Comparison of ENCODE assay signal across 9 cellular contexts in genomic region chr4:38669233-38669632, GRCh38. TPM values are rescaled to one million over a fixed set of nuclear protein-coding genes. Genes with fewer than 3 reads are reported as not detected.
DNase-seq lines count a peak whose midpoint lies in the region; ATAC-seq and TF ChIP-seq lines count a peak whose summit lies in the region.
"Had no signal": no experiment of that assay in that cellular context is flagged by ENCODE, and none has a peak within 500 bp of the region (broad histone marks: within the 10 kb centered on the region; RNA-seq: fewer than 3 reads in every experiment).

No MANE protein-coding gene starts in this region.

- H3K9ac ChIP-seq in mammary epithelial cell (ENCODE audit: insufficient read depth, low read length), result no peak overlapping the region
- H3K9ac ChIP-seq in muscle layer of colon (ENCODE audit: low read length), result peak overlapping the region; percentile 5

- H3K4me3 ChIP-seq in breast epithelium (no peak overlapping the region), mammary epithelial cell (replicated peaks in 1 of 3; ENCODE audit: insufficient read depth in 1 of 3, low read depth in 2 of 3, low read length in 3 of 3) (no peak overlapping the region), muscle layer of colon (ENCODE audit: low read depth in 1 of 2, low read length in 2 of 2) (no peak overlapping the region)

- ATAC-seq in HG02571 (IDR thresholded peaks at IDR 0.05; ENCODE audit: unreplicated experiment), result no peak

- H2AFZ ChIP-seq in mammary epithelial cell (ENCODE audit: low read depth, low read length), result no peak overlapping the region

- TF ChIP-seq CTCF in breast epithelium (IDR thresholded peaks at IDR 0.05) (no peak), mammary epithelial cell (conservative IDR thresholded peaks at IDR 0.05 in 1 of 2, IDR thresholded peaks at IDR 0.05 in 1 of 2; ENCODE audit: extremely low read depth in 1 of 2, insufficient read depth in 1 of 2, low read depth in 1 of 2, low read length in 2 of 2) (no peak), type B pancreatic cell (conservative IDR thresholded peaks at IDR 0.05) (no peak)

- dilution Hi-C loops in mammary epithelial cell (cut with HindIII; ENCODE audit: low sequenced_read_pairs), result loop anchor here (5.0 to 10.0 kb wide), 2 partner anchors 104 to 352 kb away; no protein-coding TSS in a partner anchor

- in situ Hi-C loops in mammary epithelial cell (cut with MboI; ENCODE audit: low sequenced_read_pairs in 2 of 2), result loop anchor here in 1 of 2 donors (5.0 kb wide), 1 partner anchor 482 kb away; no protein-coding TSS in a partner anchor

- DNase-seq in breast epithelium (ENCODE audit: low spot score in 2 of 2) (no peak), mammary epithelial cell (no peak), type B pancreatic cell (ENCODE audit: extremely low spot score, unreplicated experiment) (no peak), SIG-M5 treated with dmso at 0.1 percent for 504 hours (lab: John Stamatoyannopoulos, UW; ENCODE audit: unreplicated experiment) (no peak), hypothalamus (lab: John Stamatoyannopoulos, UW) (no peak)
- DNase-seq: activated CD8-positive, alpha-beta memory T cell treated with anti-CD3 and anti-CD28 coated beads, Interleukin-2, amount 50 U/mL, for 4 hours had no signal

- H3K27ac ChIP-seq in breast epithelium (peak overlapping the region; percentile 71 to 98), mammary epithelial cell (ENCODE audit: insufficient read depth, low read depth, low read length) (no peak overlapping the region), cingulate gyrus (ENCODE audit: low read depth, low read length) (peak overlapping the region; percentile 2), muscle layer of colon (ENCODE audit: low read depth, low read length) (peak overlapping the region; percentile 13)

- no peak for TF ChIP-seq POLR2A in breast epithelium (IDR thresholded peaks at IDR 0.05)

- no peaks in the 10 kb centered on the region for H4K20me1 ChIP-seq in mammary epithelial cell (ENCODE audit: insufficient read depth, low read length)

- H3K36me3 ChIP-seq in breast epithelium (no peaks in the 10 kb centered on the region), mammary epithelial cell (ENCODE audit: insufficient read depth, low read length) (no peaks in the 10 kb centered on the region), muscle layer of colon (ENCODE audit: insufficient read depth, low read length) (no peaks in the 10 kb centered on the region)

- CTCF ChIA-PET in mammary epithelial cell (lab: Charles Lee; ENCODE audit: low non-redundant PET), result no interaction called here

- WGBS in mammary epithelial cell (ENCODE audit: low coverage, missing lambda C conversion rate), result 98% methylated on average over 6 of the region's 7 CpGs

- H3K4me2 ChIP-seq in mammary epithelial cell (ENCODE audit: insufficient read depth, low read depth, low read length), result no peak overlapping the region

- peaks cover 69% of the 10 kb centered on the region for H3K4me1 Mint-ChIP-seq in type B pancreatic cell (ENCODE audit: unreplicated experiment)

- peak overlapping the region; percentile 70 for H3K27ac Mint-ChIP-seq in type B pancreatic cell

- H3K4me1 ChIP-seq in breast epithelium (peaks cover 11 to 59% of the 10 kb centered on the region in 2 donors), mammary epithelial cell (ENCODE audit: insufficient read depth, low read length) (peaks cover 55% of the 10 kb centered on the region), muscle layer of colon (ENCODE audit: insufficient read depth, low read length) (peaks cover 68% of the 10 kb centered on the region)

- H3K36me3 Mint-ChIP-seq in type B pancreatic cell, result peaks cover 18% of the 10 kb centered on the region

- H3K27me3 Mint-ChIP-seq in type B pancreatic cell, result peaks cover 3% of the 10 kb centered on the region

- BruUV-seq in mammary epithelial cell (replicated peaks; lab: Mats Ljungman, UMichigan), result no TSS peak

- H3K4me3 Mint-ChIP-seq in type B pancreatic cell, result peak overlapping the region; percentile 71

- H3K9me3 ChIP-seq in breast epithelium (no peaks in the 10 kb centered on the region), mammary epithelial cell (replicated peaks; ENCODE audit: insufficient read depth, low read length) (no peaks in the 10 kb centered on the region), muscle layer of colon (ENCODE audit: low read length) (no peaks in the 10 kb centered on the region)

- no peaks in the 10 kb centered on the region for H3K27me3 ChIP-seq in breast epithelium
- no peaks in the 10 kb centered on the region for H3K27me3 ChIP-seq in mammary epithelial cell (ENCODE audit: insufficient read depth, low read length)
- no peaks in the 10 kb centered on the region for H3K27me3 ChIP-seq in muscle layer of colon (ENCODE audit: control insufficient read depth in 1 of 2, insufficient read depth in 2 of 2, low read length in 2 of 2)

- peaks cover 97% of the 10 kb centered on the region for H3K79me2 ChIP-seq in mammary epithelial cell (ENCODE audit: insufficient read depth, low read length)

- no peaks in the 10 kb centered on the region for H3K9me3 Mint-ChIP-seq in type B pancreatic cell

- intact Hi-C loops in breast epithelium (cut with DNase I; ENCODE audit: low total_unique reads), result no loop called here
- intact Hi-C loops in mammary epithelial cell (cut with micrococcal nuclease), result loop anchor here (5.0 kb wide), 1 partner anchor 907 kb away; no protein-coding TSS in a partner anchor

RNA-seq across cellular contexts. Expression of gene KLF3, which starts 5.2 kb away (rescaled TPM):
- total RNA-seq in breast epithelium, result 10 to 100 TPM; 33.4 to 48.5 (median 36.0) TPM
- 10 to 100 TPM; 24.2 to 41.3 TPM for total RNA-seq in mammary epithelial cell
- 11.6 TPM for polyA plus RNA-seq in mammary epithelial cell
- 35.3 TPM for polyA minus RNA-seq in mammary epithelial cell
- 62.0 and 106 TPM in 2 replicates for total RNA-seq in type B pancreatic cell (ENCODE audit: low replicate concordance)
